18 cellular contexts compared by ENCODE assay signal in genomic region chr4:139676365-139676764, GRCh38. TPM values are rescaled to one million over a fixed set of nuclear protein-coding genes. Genes with fewer than 3 reads are reported as not detected.
A peak's percentile ranks its signal among the peaks of the same experiment; 100 is the strongest.
DNase-seq lines count a peak whose midpoint lies in the region; ATAC-seq and TF ChIP-seq lines count a peak whose summit lies in the region.
"Had no signal": no experiment of that assay in that cellular context is flagged by ENCODE, and none has a peak within 500 bp of the region (broad histone marks: within the 10 kb centered on the region; RNA-seq: fewer than 3 reads in every experiment).

No MANE protein-coding gene starts in this region.

- no peak overlapping the region for H3K4ac ChIP-seq in trophoblast cell (ENCODE audit: low read depth, low read length)

- DNase-seq in CD14-positive monocyte (ENCODE audit: low spot score) (no peak), trophoblast cell (no peak), MG63 (no peak), Right ventricle myocardium superior (no peak), NCI-H510A treated with DMSO at 0.1 percent for 48 hours (lab: John Stamatoyannopoulos, UW) (no peak), H4 (ENCODE audit: low spot score) (no peak)
- DNase-seq: 8988T; AML-193; Calu3; CD4-positive, CD25-positive, alpha-beta regulatory T cell; DMS 273 treated with DMSO at 0.1 percent for 48 hours; GOT3; HFFc6 had no signal

- H3K36me3 ChIP-seq in esophagus (ENCODE audit: control insufficient read depth in 2 of 2, insufficient read depth in 2 of 2, low read length in 1 of 2) (peaks cover 0 to 5% of the 10 kb centered on the region in 2 donors), trophoblast cell (ENCODE audit: control insufficient read depth in 1 of 2, insufficient read depth in 2 of 2, low read length in 2 of 2) (peaks cover 0 to 4% of the 10 kb centered on the region in 2 experiments), MG63 (no peaks in the 10 kb centered on the region)
- H3K36me3 ChIP-seq: HAP-1 had no signal

- H3K14ac ChIP-seq in trophoblast cell (ENCODE audit: low read length): no peak overlapping the region

- intact Hi-C loops in CD14-positive monocyte (cut with micrococcal nuclease) (loop anchor here in 1 of 2 donors (10.0 kb wide), 1 partner anchor 578 kb away; no protein-coding TSS in a partner anchor), Right ventricle myocardium superior (cut with DNase I) (no loop called here)

- no peak overlapping the region for H3K9ac ChIP-seq in trophoblast cell (ENCODE audit: low read length)
- H3K9ac ChIP-seq: BLaER1 had no signal

- H2BK5ac ChIP-seq in trophoblast cell (ENCODE audit: low read depth, low read length, poor library complexity): no peak overlapping the region

- no peaks in the 10 kb centered on the region for H3K9me3 Mint-ChIP-seq in CD14-positive monocyte
- H3K9me3 Mint-ChIP-seq: CD4-positive, CD25-positive, alpha-beta regulatory T cell; HFFc6 had no signal

- no peaks in the 10 kb centered on the region for H3K79me2 ChIP-seq in trophoblast cell (ENCODE audit: control insufficient read depth, insufficient read depth, low read length, poor library complexity)

- H2BK12ac ChIP-seq in trophoblast cell (ENCODE audit: low read length): no peak overlapping the region

- no peak overlapping the region for H2BK120ac ChIP-seq in trophoblast cell (ENCODE audit: insufficient read depth, low read length, poor library complexity)

- ATAC-seq in Right ventricle myocardium superior (ENCODE audit: poor library complexity): no peak

- peaks cover 0 to 3% (median 0%) of the 10 kb centered on the region in 3 donors for H3K27me3 Mint-ChIP-seq in CD14-positive monocyte (ENCODE audit: low read depth in 3 of 3)
- H3K27me3 Mint-ChIP-seq: CD4-positive, CD25-positive, alpha-beta regulatory T cell had no signal

- H2AK5ac ChIP-seq in trophoblast cell (ENCODE audit: low read length): no peak overlapping the region

- H3K9me3 ChIP-seq in esophagus (ENCODE audit: control insufficient read depth in 2 of 2, insufficient read depth in 1 of 2, low read depth in 1 of 2, low read length in 1 of 2) (no peaks in the 10 kb centered on the region), trophoblast cell (ENCODE audit: insufficient read depth, low read depth, low read length) (no peaks in the 10 kb centered on the region), MG63 (no peaks in the 10 kb centered on the region)
- H3K9me3 ChIP-seq: BLaER1, HAP-1 had no signal

- H2AFZ ChIP-seq in trophoblast cell (ENCODE audit: insufficient read depth, low read length, poor library complexity): no peak overlapping the region

- H3K4me3 ChIP-seq in esophagus (ENCODE audit: low read depth in 1 of 2, low read length in 2 of 2): no peak overlapping the region
- no peak overlapping the region for H3K4me3 ChIP-seq in trophoblast cell (ENCODE audit: low read depth, low read length)
- no peak overlapping the region for H3K4me3 ChIP-seq in MG63
- H3K4me3 ChIP-seq: BLaER1, HAP-1 had no signal

- no peak overlapping the region for H3K4me2 ChIP-seq in trophoblast cell (ENCODE audit: low read length)
- H3K4me2 ChIP-seq: BLaER1 had no signal

- no peak for TF ChIP-seq CTCF in CD14-positive monocyte (IDR thresholded peaks at IDR 0.05)
- TF ChIP-seq CTCF in VCaP (conservative IDR thresholded peaks at IDR 0.05): no peak

- peaks cover 0 to 4% of the 10 kb centered on the region in 2 donors for H3K4me1 ChIP-seq in esophagus (ENCODE audit: control insufficient read depth in 2 of 2, insufficient read depth in 2 of 2, low read length in 1 of 2)
- H3K4me1 ChIP-seq in trophoblast cell (ENCODE audit: control insufficient read depth in 1 of 2, insufficient read depth in 2 of 2, low read length in 2 of 2): peaks cover 3 to 5% of the 10 kb centered on the region in 2 experiments
- H3K4me1 ChIP-seq: HAP-1 had no signal

- no peaks in the 10 kb centered on the region for H3K27me3 ChIP-seq in esophagus (ENCODE audit: control insufficient read depth in 1 of 2, insufficient read depth in 2 of 2, low read length in 2 of 2)
- no peaks in the 10 kb centered on the region for H3K27me3 ChIP-seq in trophoblast cell (ENCODE audit: insufficient read depth, low read length)
- no peaks in the 10 kb centered on the region for H3K27me3 ChIP-seq in MG63
- H3K27me3 ChIP-seq: BLaER1 had no signal

- no peak overlapping the region for H4K8ac ChIP-seq in trophoblast cell (ENCODE audit: low read depth, low read length)

- 74 to 76% methylated on average over 2 of the region's 2 CpGs for WGBS in esophagus, 2 donors
- WGBS in trophoblast cell (ENCODE audit: extremely low coverage, insufficient coverage, insufficient read length): no CpG with 5 or more reads among the region's 2 CpGs

- no peak overlapping the region for H3K18ac ChIP-seq in trophoblast cell (ENCODE audit: low read length)

- H3K4me1 Mint-ChIP-seq in CD14-positive monocyte: peaks cover 46% of the 10 kb centered on the region

- no peak overlapping the region for H3K23ac ChIP-seq in trophoblast cell (ENCODE audit: low read length)

- no peak overlapping the region for H3K4me3 Mint-ChIP-seq in CD14-positive monocyte
- H3K4me3 Mint-ChIP-seq: CD4-positive, CD25-positive, alpha-beta regulatory T cell; HFFc6 had no signal

- H3K27ac Mint-ChIP-seq in CD14-positive monocyte: peak overlapping the region; percentile 90 to 98 (median 97)
- H3K27ac Mint-ChIP-seq: CD4-positive, CD25-positive, alpha-beta regulatory T cell; HFFc6 had no signal

- H4K12ac ChIP-seq in trophoblast cell (ENCODE audit: low read depth, low read length): no peak overlapping the region

- H4K91ac ChIP-seq in trophoblast cell (ENCODE audit: low read depth, low read length): peak overlapping the region; percentile 10

- peaks cover 43 to 69% of the 10 kb centered on the region in 2 donors for H3K36me3 Mint-ChIP-seq in CD14-positive monocyte

- peaks cover 2% of the 10 kb centered on the region for H3K79me1 ChIP-seq in trophoblast cell (ENCODE audit: low read length)

- H3K27ac ChIP-seq in VCaP (peak overlapping the region; percentile 63), esophagus (ENCODE audit: low read depth in 2 of 2, low read length in 1 of 2) (peak overlapping the region; percentile 2 to 67), trophoblast cell (ENCODE audit: low read depth, low read length) (no peak overlapping the region)
- H3K27ac ChIP-seq: BLaER1, HL-60 had no signal

RNA-seq across cellular contexts. Expression of gene MGST2, which starts 10.7 kb away (rescaled TPM):
- polyA plus RNA-seq in CD14-positive monocyte (100 to 1,000 TPM; 153 to 221 TPM), esophagus (100 to 1,000 TPM; 232 to 331 TPM)
- polyA plus RNA-seq in trophoblast cell (2013): 53.9 and 57.1 TPM in 2 replicates
- 2.3 and 10.5 TPM in 2 replicates for total RNA-seq in MG63 (2014; rRNA removed; shearing (Covaris generic); ENCODE audit: low replicate concordance)
- total RNA-seq in Right ventricle myocardium superior: 106 TPM
- total RNA-seq in H4 (2014; rRNA removed; shearing (Covaris generic)): 1.6 TPM in 1 of 2 replicates, not detected in the other
